10 cellular contexts compared by ENCODE assay signal in the genomic region with DNA sequence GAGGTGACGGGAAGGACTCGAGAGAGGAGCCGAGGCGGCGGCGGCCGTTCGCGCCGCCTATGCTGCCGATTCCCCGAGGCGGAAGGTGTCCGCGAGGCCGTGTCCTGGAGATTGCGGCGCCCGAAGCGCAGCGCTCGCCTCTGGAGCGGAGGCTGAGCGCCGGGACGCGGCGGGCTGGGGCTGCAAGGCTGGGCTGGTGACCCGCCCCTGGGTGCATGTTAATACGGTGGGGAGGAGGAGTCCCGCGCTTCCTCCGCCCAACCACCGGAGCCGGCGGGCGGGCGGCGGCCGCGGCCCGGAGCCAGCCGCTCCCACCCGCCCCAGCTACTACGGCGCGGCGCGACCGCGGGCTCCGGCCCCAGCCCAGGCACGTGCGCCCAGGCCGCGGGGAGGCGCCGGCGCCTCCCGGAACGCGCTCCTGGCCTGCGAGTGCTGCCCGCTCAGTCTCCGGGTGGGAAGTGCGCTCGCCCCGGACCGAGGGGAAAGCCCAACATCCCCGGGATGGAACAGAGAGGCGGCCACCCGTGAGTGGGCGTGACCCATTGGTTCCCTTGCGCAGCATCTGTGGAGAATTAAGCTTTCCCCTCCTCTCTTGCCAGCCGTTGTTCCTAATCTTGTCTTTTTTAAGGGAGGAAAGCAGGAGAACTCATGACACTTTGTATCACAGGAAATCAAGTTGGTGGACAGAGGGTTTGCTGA. TPM values are rescaled to one million over a fixed set of nuclear protein-coding genes. Genes with fewer than 3 reads are reported as not detected.
DNase-seq lines count a peak whose midpoint lies in the region; ATAC-seq and FAIRE-seq lines count a peak whose summit lies in the region.
"Had no signal": no experiment of that assay in that cellular context is flagged by ENCODE, and none has a peak within 500 bp of the region (broad histone marks: within the 10 kb centered on the region; RNA-seq: fewer than 3 reads in every experiment).

A gene (minus strand): TSS at position 195 of the 699 bp plus-strand sequence.

- ATAC-seq in HG02943 (IDR thresholded peaks at IDR 0.05; ENCODE audit: low read depth, unreplicated experiment), result peak; percentile 61
- ATAC-seq: naive thymus-derived CD4-positive, alpha-beta T cell had no signal

- DNase-seq in NCI-H2081 (lab: John Stamatoyannopoulos, UW) (peak; percentile 20 to 39), NCI-H2081 treated with DMSO at 0.1 percent for 48 hours (lab: John Stamatoyannopoulos, UW) (no peak), amniotic epithelial cell (ENCODE audit: low read depth) (peak; percentile 1), small intestine (peak; percentile 5), OCI-M1 (lab: John Stamatoyannopoulos, UW) (no peak), SW 1271 (lab: John Stamatoyannopoulos, UW) (no peak)

- H3K27me3 ChIP-seq in iPS-15b (ENCODE audit: control insufficient read depth, insufficient read depth, low read length) (peaks cover 19% of the 10 kb centered on the region), small intestine (ENCODE audit: control insufficient read depth in 2 of 2, insufficient read depth in 2 of 2, low read length in 2 of 2) (peaks cover 6 to 16% of the 10 kb centered on the region in 2 donors)

- no peaks in the 10 kb centered on the region for H3K9me3 ChIP-seq in iPS-15b (ENCODE audit: control insufficient read depth, insufficient read depth, low read length)
- no peaks in the 10 kb centered on the region for H3K9me3 ChIP-seq in small intestine (ENCODE audit: control insufficient read depth, low read depth)

- peak within 1 kb of the TSS; percentile 73 for H3K9ac ChIP-seq in iPS-15b (ENCODE audit: low read depth, low read length)

- 1 to 2% (median 1%) methylated on average over 52 to 75 of the region's 75 CpGs for WGBS in small intestine, 3 donors

- H3K36me3 ChIP-seq in iPS-15b (ENCODE audit: control insufficient read depth, insufficient read depth, low read length) (no peaks in the 10 kb centered on the region), small intestine (ENCODE audit: control insufficient read depth in 2 of 2, insufficient read depth in 2 of 2, low read length in 2 of 2) (no peaks in the 10 kb centered on the region)

- H3K27ac ChIP-seq in small intestine (ENCODE audit: low read depth in 1 of 2, low read length in 1 of 2), result no peak within 1 kb of the TSS

- H3K4me3 ChIP-seq in iPS-15b (ENCODE audit: low read depth, low read length) (peak within 1 kb of the TSS; percentile 93), small intestine (ENCODE audit: low read depth in 1 of 2, low read length in 2 of 2) (peak within 1 kb of the TSS; percentile 1 to 43)

- FAIRE-seq in small intestine (lab: Jason Lieb, UNC), result no peak
- FAIRE-seq: A204.1 had no signal

- peaks cover 8% of the 10 kb centered on the region for H3K4me1 ChIP-seq in iPS-15b (ENCODE audit: control insufficient read depth, insufficient read depth, low read length)
- no peaks in the 10 kb centered on the region for H3K4me1 ChIP-seq in small intestine (ENCODE audit: control insufficient read depth in 2 of 2, insufficient read depth in 1 of 2, low read depth in 1 of 2, low read length in 1 of 2)

RNA-seq across cellular contexts. Expression of the gene that starts here (rescaled TPM):
- polyA plus RNA-seq in small intestine, result under 1 TPM in 1 of 3 donors, not detected in 2; 0.22 TPM
- polyA plus RNA-seq: naive thymus-derived CD4-positive, alpha-beta T cell had no signal

Comparison
In these comparisons a context has a peak if more than half of its experiments do, and no peak if none do; other contexts are left out.
1. DNase-seq: peak in NCI-H2081 (2 of 2) and amniotic epithelial cell (single experiment); none in NCI-H2081 treated with DMSO at 0.1 percent for 48 hours (single experiment), OCI-M1 (single experiment) and SW 1271 (0 of 2).
2. Peak in DNase-seq and H3K4me3 ChIP-seq in small intestine; RNA of the gene not detected or under 1 TPM.